ENCODE assay signal across 31 cellular contexts in genomic region chr2:19247186-19247585, GRCh38.
"Had no signal": no experiment of that assay in that cellular context is flagged by ENCODE, and none has a peak within 500 bp of the region (broad histone marks: within the 10 kb centered on the region; RNA-seq: fewer than 3 reads in every experiment).

No MANE protein-coding gene starts in this region.

- H3K9me3 Mint-ChIP-seq: natural killer cell treated with Interleukin-12 subunit alpha and Interleukin-12 subunit beta and Interleukin-15 and Interleukin-18, amount 100 ng/mL, for 72 hours; neural progenitor cell; stimulated activated memory B cell treated with anti-CD40 and anti-IgM and Interleukin-4, amounts not matched to agents 10 μg/mL and 1 μg/mL and 100 μg/mL, for 72 hours; stimulated activated naive CD8-positive, alpha-beta T cell treated with anti-CD3 and anti-CD28 coated beads, Interleukin-15, amount 100 ng/mL, for 72 hours; type B pancreatic cell had no signal

- H3K4me3 ChIP-seq: neural progenitor cell, ovary, psoas muscle, skin epidermis, smooth muscle cell, spleen, suprapubic skin, testis, tibial artery, transverse colon, upper lobe of right lung, uterus had no signal

- H3K27me3 ChIP-seq: neural progenitor cell, ovary, spleen, suprapubic skin, testis, tibial artery, transverse colon, upper lobe of right lung, uterus had no signal

- H3K36me3 Mint-ChIP-seq: naive B cell; naive thymus-derived CD8-positive, alpha-beta T cell; natural killer cell treated with Interleukin-12 subunit alpha and Interleukin-12 subunit beta and Interleukin-15 and Interleukin-18, amount 100 ng/mL, for 72 hours; neural progenitor cell; stimulated activated memory B cell treated with anti-CD40 and anti-IgM and Interleukin-4, amounts not matched to agents 10 μg/mL and 1 μg/mL and 100 μg/mL, for 72 hours; type B pancreatic cell had no signal

- H3K27ac ChIP-seq: neural progenitor cell, ovary, parathyroid adenoma, psoas muscle, skin epidermis, spleen, suprapubic skin, testis, tibial artery, transverse colon, upper lobe of right lung, uterus had no signal

- ATAC-seq: naive thymus-derived CD8-positive, alpha-beta T cell; natural killer cell treated with Interleukin-12 subunit alpha and Interleukin-12 subunit beta and Interleukin-15 and Interleukin-18, amount 100 ng/mL, for 72 hours; psoas muscle; right cardiac atrium; sciatic nerve; stimulated activated memory B cell treated with anti-CD40 and anti-IgM and Interleukin-4, amounts not matched to agents 10 μg/mL and 1 μg/mL and 100 μg/mL, for 72 hours; stimulated activated naive CD8-positive, alpha-beta T cell treated with anti-CD3 and anti-CD28 coated beads, Interleukin-15, amount 100 ng/mL, for 72 hours; stimulated activated naive CD8-positive, alpha-beta T cell treated with anti-CD3 and anti-CD28 coated beads, Interleukin-15, Interleukin-2, amounts not matched to agents 100 U/mL and 50 U/mL, for 24 hours; upper lobe of right lung had no signal

- H3K27ac Mint-ChIP-seq: naive B cell; naive thymus-derived CD8-positive, alpha-beta T cell; natural killer cell treated with Interleukin-12 subunit alpha and Interleukin-12 subunit beta and Interleukin-15 and Interleukin-18, amount 100 ng/mL, for 72 hours; neural progenitor cell; progenitor cell of endocrine pancreas; stimulated activated memory B cell treated with anti-CD40 and anti-IgM and Interleukin-4, amounts not matched to agents 10 μg/mL and 1 μg/mL and 100 μg/mL, for 72 hours; stimulated activated naive CD8-positive, alpha-beta T cell treated with anti-CD3 and anti-CD28 coated beads, Interleukin-15, amount 100 ng/mL, for 72 hours had no signal

- H3K36me3 ChIP-seq: neural progenitor cell, ovary, spleen, suprapubic skin, tibial artery, transverse colon, upper lobe of right lung, uterus had no signal

- H3K9me3 ChIP-seq: ovary, psoas muscle, spleen, suprapubic skin, testis, tibial artery, transverse colon, upper lobe of right lung, uterus had no signal

- DNase-seq: naive B cell; naive thymus-derived CD8-positive, alpha-beta T cell; ovary; posterior cingulate gyrus; psoas muscle; right cardiac atrium; spleen; stimulated activated CD4-positive, alpha-beta T cell treated with anti-CD3 and anti-CD28 coated beads, Interleukin-12 subunit alpha, Interleukin-12 subunit beta, amount 100 ng/mL, for 4 hours; stimulated activated CD4-positive, alpha-beta T cell treated with anti-CD3 and anti-CD28 coated beads, Interleukin-1b, Interleukin-23, amount 100 ng/mL, for 48 hours; stimulated activated CD4-positive, alpha-beta T cell treated with anti-CD3 and anti-CD28 coated beads, Interleukin-4, amount 100 ng/mL, for 1 hour; stimulated activated CD4-positive, alpha-beta T cell treated with anti-CD3 and anti-CD28 coated beads, Interleukin-4, amount 100 ng/mL, for 4 hours; stimulated activated CD8-positive, alpha-beta memory T cell treated with anti-CD3 and anti-CD28 coated beads, Interleukin-4, amount 100 ng/mL, for 48 hours; stimulated activated naive CD4-positive, alpha-beta T cell; stimulated activated naive CD8-positive, alpha-beta T cell treated with anti-CD3 and anti-CD28 coated beads, Interleukin-15, amount 100 ng/mL, for 72 hours; stimulated activated naive CD8-positive, alpha-beta T cell treated with anti-CD3 and anti-CD28 coated beads, Interleukin-15, Interleukin-2, amounts not matched to agents 100 U/mL and 50 U/mL, for 24 hours; substantia nigra; testis; tibial artery; transverse colon; upper lobe of right lung; uterus had no signal

- H3K4me1 ChIP-seq: neural progenitor cell, parathyroid adenoma, spleen, suprapubic skin, tibial artery, transverse colon, upper lobe of right lung, uterus had no signal

- H3K79me2 ChIP-seq: parathyroid adenoma had no signal

- H2AFZ ChIP-seq: neural progenitor cell, parathyroid adenoma had no signal

- H3K4me2 ChIP-seq: neural progenitor cell, smooth muscle cell had no signal

- H3K27me3 Mint-ChIP-seq: naive B cell; natural killer cell treated with Interleukin-12 subunit alpha and Interleukin-12 subunit beta and Interleukin-15 and Interleukin-18, amount 100 ng/mL, for 72 hours; progenitor cell of endocrine pancreas; stimulated activated memory B cell treated with anti-CD40 and anti-IgM and Interleukin-4, amounts not matched to agents 10 μg/mL and 1 μg/mL and 100 μg/mL, for 72 hours; stimulated activated naive CD8-positive, alpha-beta T cell treated with anti-CD3 and anti-CD28 coated beads, Interleukin-15, amount 100 ng/mL, for 72 hours; type B pancreatic cell had no signal

- H3K4me1 Mint-ChIP-seq: naive B cell; naive thymus-derived CD8-positive, alpha-beta T cell; stimulated activated memory B cell treated with anti-CD40 and anti-IgM and Interleukin-4, amounts not matched to agents 10 μg/mL and 1 μg/mL and 100 μg/mL, for 72 hours; stimulated activated naive CD8-positive, alpha-beta T cell treated with anti-CD3 and anti-CD28 coated beads, Interleukin-15, amount 100 ng/mL, for 72 hours had no signal

- H3K9ac ChIP-seq: neural progenitor cell, parathyroid adenoma had no signal

- H3K4me3 Mint-ChIP-seq: naive B cell; naive thymus-derived CD8-positive, alpha-beta T cell; natural killer cell treated with Interleukin-12 subunit alpha and Interleukin-12 subunit beta and Interleukin-15 and Interleukin-18, amount 100 ng/mL, for 72 hours; neural progenitor cell; stimulated activated memory B cell treated with anti-CD40 and anti-IgM and Interleukin-4, amounts not matched to agents 10 μg/mL and 1 μg/mL and 100 μg/mL, for 72 hours; stimulated activated naive CD8-positive, alpha-beta T cell treated with anti-CD3 and anti-CD28 coated beads, Interleukin-15, amount 100 ng/mL, for 72 hours had no signal
